In the genomic region with DNA sequence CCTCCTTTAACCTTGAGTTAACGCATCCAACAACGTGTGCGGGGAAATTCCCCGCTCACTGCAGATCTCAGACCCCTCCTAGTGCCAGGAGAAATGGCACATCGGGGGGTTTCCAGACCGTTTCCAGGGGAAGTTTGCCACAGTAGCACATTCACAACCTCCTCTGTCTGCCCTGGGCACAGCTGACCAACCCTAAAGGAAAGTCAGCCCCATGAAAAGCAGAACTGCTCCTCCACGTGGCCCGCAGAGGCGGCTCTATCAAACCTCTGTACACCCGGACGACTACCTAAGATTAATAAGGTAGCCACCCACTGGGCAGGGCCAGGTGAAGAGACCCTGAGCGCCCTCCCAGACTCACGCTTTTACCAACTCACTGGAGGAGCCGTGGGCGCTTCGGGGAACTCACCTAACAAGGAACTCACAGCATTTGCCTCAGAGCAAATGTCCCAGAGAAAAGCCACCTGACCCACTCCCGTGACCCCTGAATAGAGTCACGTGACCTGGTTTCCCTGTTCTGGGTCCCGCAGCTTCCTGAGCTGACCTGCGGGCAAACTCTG, we compare ENCODE assay signal across 9 cellular contexts. TPM values are rescaled to one million over a fixed set of nuclear protein-coding genes. Genes with fewer than 3 reads are reported as not detected.
DNase-seq lines count a peak whose midpoint lies in the region; ATAC-seq and TF ChIP-seq lines count a peak whose summit lies in the region.
"Had no signal": no experiment of that assay in that cellular context is flagged by ENCODE, and none has a peak within 500 bp of the region (broad histone marks: within the 10 kb centered on the region; RNA-seq: fewer than 3 reads in every experiment).

No MANE protein-coding gene starts in this region.

- no peak overlapping the region for H3K4me3 ChIP-seq in urinary bladder (ENCODE audit: low read depth, low read length)

- 79% methylated on average over 20 of the region's 20 CpGs for WGBS in urinary bladder

- H3K4me1 ChIP-seq in urinary bladder (ENCODE audit: insufficient read depth), result no peaks in the 10 kb centered on the region

- ATAC-seq in GM18867 (IDR thresholded peaks at IDR 0.05; ENCODE audit: unreplicated experiment), result peak; percentile 58
- ATAC-seq in HG02973 (IDR thresholded peaks at IDR 0.05; ENCODE audit: unreplicated experiment), result peak; percentile 34
- peak; percentile 15 for ATAC-seq in omental fat pad (ENCODE audit: low FRiP score)

- TF ChIP-seq CTCF in omental fat pad (IDR thresholded peaks at IDR 0.05), result no peak

- H3K36me3 ChIP-seq in urinary bladder (ENCODE audit: insufficient read depth), result no peaks in the 10 kb centered on the region

- H3K27ac ChIP-seq in caudate nucleus (ENCODE audit: low read depth, low read length), result peak overlapping the region; percentile 46
- peak overlapping the region; percentile 44 for H3K27ac ChIP-seq in urinary bladder (ENCODE audit: low read depth)
- H3K27ac ChIP-seq: KMS-11 had no signal

- DNase-seq in T-helper 22 cell (ENCODE audit: low read depth), result peak; percentile 82
- peak in 3 of 61 donors; percentile 6 to 29 (median 12) for DNase-seq in caudate nucleus (lab: John Stamatoyannopoulos, UW)
- DNase-seq in omental fat pad (ENCODE audit: low spot score), result no peak
- no peak for DNase-seq in NCI-H2107 treated with DMSO at 0.1 percent for 48 hours (lab: John Stamatoyannopoulos, UW; ENCODE audit: unreplicated experiment)
- DNase-seq in retina, result no peak

RNA-seq across cellular contexts. Expression of gene RASSF2, which starts 8.6 kb away (rescaled TPM):
- total RNA-seq in omental fat pad (10 to 100 TPM; 28.0 to 63.8 (median 44.6) TPM), urinary bladder (100 TPM)
- 9.3 TPM for polyA plus RNA-seq in urinary bladder
